8 cellular contexts compared by ENCODE assay signal in the genomic region with DNA sequence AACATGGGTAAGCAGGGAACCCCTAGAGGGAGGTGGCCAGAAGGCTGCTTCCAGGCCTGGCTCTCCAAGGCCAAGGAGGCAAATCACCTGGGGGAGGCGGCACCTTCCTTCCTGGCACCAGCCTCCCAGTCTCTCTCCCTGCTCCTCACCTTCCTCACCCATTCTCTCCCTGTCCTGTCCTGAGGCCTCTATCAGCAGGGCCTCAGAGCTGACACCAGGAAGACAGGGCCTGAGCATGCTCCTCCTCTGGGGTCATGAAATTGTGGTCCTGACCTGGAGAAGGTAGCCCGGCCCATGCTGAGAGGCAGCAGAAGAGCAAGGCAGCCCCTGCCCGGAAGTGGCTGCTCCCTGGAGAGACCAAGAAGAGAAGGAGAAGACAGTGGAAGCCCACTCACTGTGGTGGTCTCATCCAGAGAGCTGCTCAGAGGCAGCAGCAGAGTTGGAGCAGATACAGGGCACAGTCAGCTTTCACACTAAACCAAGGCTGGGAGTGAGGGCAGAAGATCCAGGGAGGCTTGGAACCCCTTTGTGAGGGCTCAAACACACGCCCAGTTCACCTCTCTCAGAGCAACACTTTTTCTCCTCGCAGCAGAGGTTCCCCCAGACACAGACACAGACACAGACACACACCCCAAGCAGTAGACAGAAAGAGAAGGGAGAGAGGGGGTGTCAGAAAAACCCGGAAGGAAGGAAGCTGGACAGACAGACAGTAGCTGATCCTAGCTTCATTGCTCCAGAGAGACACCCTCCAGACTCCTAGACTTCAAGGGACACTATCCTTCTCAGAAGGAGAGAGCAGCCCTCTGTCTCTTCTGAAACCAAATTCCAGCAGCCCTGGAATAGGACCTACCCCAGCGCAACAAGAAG. TPM values are rescaled to one million over a fixed set of nuclear protein-coding genes. Genes with fewer than 3 reads are reported as not detected.
DNase-seq lines count a peak whose midpoint lies in the region; ATAC-seq and TF ChIP-seq lines count a peak whose summit lies in the region.

No MANE protein-coding gene starts in this region.

- intact Hi-C loops in heart left ventricle (cut with DNase I) = loop anchor here in 1 of 10 donors (1.0 kb wide), 1 partner anchor 17 kb away; no protein-coding TSS in a partner anchor

- 0 to 3% methylated on average over 7 of the region's 7 CpGs for WGBS in GM23248 (ENCODE audit: low coverage in 1 of 2, low lambda C conversion rate in 2 of 2, missing lambda C conversion rate in 2 of 2), 2 experiments
- WGBS in heart left ventricle, 4 donors = 9 to 18% (median 13%) methylated on average over 7 of the region's 7 CpGs

- DNase-seq in GM23248 = peak; percentile 44
- DNase-seq in activated CD4-positive, alpha-beta memory T cell treated with anti-CD3 and anti-CD28 coated beads, Interleukin-2, amount 10 ng/mL, durations not matched to agents 7 days and 5 days = no peak
- peak in 1 of 5 donors; percentile 32 for DNase-seq in heart left ventricle
- DNase-seq in skeletal muscle cell (ENCODE audit: low read depth) = no peak
- DNase-seq in NCI-H146 treated with DMSO at 0.1 percent for 48 hours (lab: John Stamatoyannopoulos, UW; ENCODE audit: unreplicated experiment) = no peak
- DNase-seq in GM13977 (ENCODE audit: low spot score) = no peak
- no peak for DNase-seq in NCI-H526 treated with DMSO at 0.1 percent for 48 hours (lab: John Stamatoyannopoulos, UW)

- no peaks in the 10 kb centered on the region for H3K27me3 ChIP-seq in GM23248 (replicated peaks; ENCODE audit: insufficient read depth)
- H3K27me3 ChIP-seq in heart left ventricle = no peaks in the 10 kb centered on the region

- peaks cover 38% of the 10 kb centered on the region for H3K4me1 ChIP-seq in GM23248 (ENCODE audit: insufficient read depth)
- H3K4me1 ChIP-seq in heart left ventricle = peaks cover 7 to 74% (median 66%) of the 10 kb centered on the region in 12 donors

- H3K4me3 ChIP-seq in GM23248 (peak overlapping the region; percentile 96), heart left ventricle (peak overlapping the region; percentile 79 to 99 (median 92)), skeletal muscle cell (ENCODE audit: low read depth, low read length) (peak overlapping the region; percentile 100)

- H3K27me3 Mint-ChIP-seq in activated CD4-positive, alpha-beta memory T cell treated with anti-CD3 and anti-CD28 coated beads, Interleukin-2, amount 10 ng/mL, durations not matched to agents 7 days and 5 days = no peaks in the 10 kb centered on the region

- H3K27ac ChIP-seq in GM23248 (peak overlapping the region; percentile 99), heart left ventricle (peak overlapping the region; percentile 87 to 100 (median 94))

- peak overlapping the region; percentile 90 for H3K9ac ChIP-seq in GM23248

- no peaks in the 10 kb centered on the region for H3K9me2 ChIP-seq in GM23248 (ENCODE audit: insufficient read depth)

- TF ChIP-seq CTCF in heart left ventricle (IDR thresholded peaks at IDR 0.05) (no peak), GM13977 (IDR thresholded peaks at IDR 0.05; ENCODE audit: extremely low read depth, insufficient read depth, missing control alignments) (no peak)

- H3F3A ChIP-seq in GM23248 (ENCODE audit: insufficient read depth) = peaks cover 46% of the 10 kb centered on the region

- H3K9me3 Mint-ChIP-seq in activated CD4-positive, alpha-beta memory T cell treated with anti-CD3 and anti-CD28 coated beads, Interleukin-2, amount 10 ng/mL, durations not matched to agents 7 days and 5 days = no peaks in the 10 kb centered on the region

- no peaks in the 10 kb centered on the region for H4K20me1 ChIP-seq in GM23248 (ENCODE audit: insufficient read depth)

- ATAC-seq in heart left ventricle (no peak), HG02870 (IDR thresholded peaks at IDR 0.05; ENCODE audit: unreplicated experiment) (no peak)

- peaks cover 32% of the 10 kb centered on the region for H3K36me3 Mint-ChIP-seq in activated CD4-positive, alpha-beta memory T cell treated with anti-CD3 and anti-CD28 coated beads, Interleukin-2, amount 10 ng/mL, durations not matched to agents 7 days and 5 days (ENCODE audit: low read depth)

- no peaks in the 10 kb centered on the region for H3K36me3 ChIP-seq in GM23248 (ENCODE audit: low read depth)
- H3K36me3 ChIP-seq in heart left ventricle = no peaks in the 10 kb centered on the region

- H2AFZ ChIP-seq in GM23248 = no peak overlapping the region

- peaks cover 69% of the 10 kb centered on the region for H3K4me1 Mint-ChIP-seq in activated CD4-positive, alpha-beta memory T cell treated with anti-CD3 and anti-CD28 coated beads, Interleukin-2, amount 10 ng/mL, durations not matched to agents 7 days and 5 days

- H3K9me3 ChIP-seq in GM23248 (ENCODE audit: low read depth) (no peaks in the 10 kb centered on the region), heart left ventricle (no peaks in the 10 kb centered on the region)

- POLR2A ChIA-PET in activated CD4-positive, alpha-beta memory T cell treated with anti-CD3 and anti-CD28 coated beads, Interleukin-2, amount 10 ng/mL, durations not matched to agents 7 days and 5 days (lab: Charles Lee) = interaction anchor here (1.0 to 3.9 kb wide), 8 partner anchors 29 to 197 kb away, joined by 3 to 39 read pairs (median 4); partner anchors contain the start of genes CENATAC and DDX6

- H3K27ac Mint-ChIP-seq in activated CD4-positive, alpha-beta memory T cell treated with anti-CD3 and anti-CD28 coated beads, Interleukin-2, amount 10 ng/mL, durations not matched to agents 7 days and 5 days = peak overlapping the region; percentile 88

- H3K4me2 ChIP-seq in GM23248 (ENCODE audit: unreplicated experiment) = peak overlapping the region; percentile 77

- H3K4me3 Mint-ChIP-seq in activated CD4-positive, alpha-beta memory T cell treated with anti-CD3 and anti-CD28 coated beads, Interleukin-2, amount 10 ng/mL, durations not matched to agents 7 days and 5 days = peak overlapping the region; percentile 93

- in situ Hi-C loops in GM23248 (cut with MboI) (no loop called here), GM13977 (cut with MboI; ENCODE audit: low pct_unique_long_range_greater_than_20kb, low sequenced_read_pairs, unreplicated experiment) (no loop called here)

- no peak for TF ChIP-seq POLR2A in heart left ventricle (IDR thresholded peaks at IDR 0.05)

- CTCF ChIA-PET in activated CD4-positive, alpha-beta memory T cell treated with anti-CD3 and anti-CD28 coated beads, Interleukin-2, amount 10 ng/mL, durations not matched to agents 7 days and 5 days (lab: Charles Lee) = interaction anchor here (0.8 to 11.8 kb wide), 7 partner anchors 11 to 234 kb away, joined by 3 to 270 read pairs (median 3); partner anchors contain the start of gene DDX6

- peaks cover 77% of the 10 kb centered on the region for H3K79me2 ChIP-seq in GM23248 (ENCODE audit: insufficient read depth)

RNA-seq across cellular contexts. Expression of gene BCL9L, which starts 1.8 kb away (rescaled TPM):
- 13.9 and 17.6 TPM in 2 replicates for total RNA-seq in GM23248 (2014; rRNA removed; shearing (Covaris generic))
- polyA plus RNA-seq in GM23248 (2016; fragmentation: Nextera tagmentation; extraction: Ambion mirVana) (7.2 TPM in 2 replicates), heart left ventricle (100 to 1,000 TPM in 1 of 2 donors, 10 to 100 TPM in 1; 28.0 to 102 TPM)
- total RNA-seq in activated CD4-positive, alpha-beta memory T cell treated with anti-CD3 and anti-CD28 coated beads, Interleukin-2, amount 10 ng/mL, durations not matched to agents 7 days and 5 days = 10 to 100 TPM; 56.8 to 62.5 TPM
- 10 to 100 TPM; 33.4 to 80.3 (median 44.3) TPM for total RNA-seq in heart left ventricle

RNA-seq across cellular contexts. Expression of gene UPK2, which starts 32.1 kb away (rescaled TPM):
- not detected in 2 replicates for total RNA-seq in GM23248 (2014; rRNA removed; shearing (Covaris generic))
- polyA plus RNA-seq in GM23248 (2016; fragmentation: Nextera tagmentation; extraction: Ambion mirVana) = 0.27 and 0.28 TPM in 2 replicates
- total RNA-seq in activated CD4-positive, alpha-beta memory T cell treated with anti-CD3 and anti-CD28 coated beads, Interleukin-2, amount 10 ng/mL, durations not matched to agents 7 days and 5 days = not detected
- total RNA-seq in heart left ventricle = not detected
- polyA plus RNA-seq in heart left ventricle = not detected

RNA-seq across cellular contexts. Expression of gene CXCR5, which starts 40.3 kb away (rescaled TPM):
- total RNA-seq in GM23248 (2014; rRNA removed; shearing (Covaris generic)) = not detected in 2 replicates
- polyA plus RNA-seq in GM23248 (2016; fragmentation: Nextera tagmentation; extraction: Ambion mirVana) (not detected in 2 replicates), heart left ventricle (under 1 TPM; 0.25 to 0.27 TPM)
- under 1 TPM; 0.83 to 0.86 TPM for total RNA-seq in activated CD4-positive, alpha-beta memory T cell treated with anti-CD3 and anti-CD28 coated beads, Interleukin-2, amount 10 ng/mL, durations not matched to agents 7 days and 5 days
- total RNA-seq in heart left ventricle = under 1 TPM in 1 of 9 donors, not detected in 8; 0.11 TPM

RNA-seq across cellular contexts. Expression of gene FOXR1, which starts 47.6 kb away (rescaled TPM):
- not detected in 2 replicates for total RNA-seq in GM23248 (2014; rRNA removed; shearing (Covaris generic))
- polyA plus RNA-seq in GM23248 (2016; fragmentation: Nextera tagmentation; extraction: Ambion mirVana) = not detected in 2 replicates
- total RNA-seq in activated CD4-positive, alpha-beta memory T cell treated with anti-CD3 and anti-CD28 coated beads, Interleukin-2, amount 10 ng/mL, durations not matched to agents 7 days and 5 days = not detected
- total RNA-seq in heart left ventricle = not detected
- not detected for polyA plus RNA-seq in heart left ventricle
